In the genomic region with DNA sequence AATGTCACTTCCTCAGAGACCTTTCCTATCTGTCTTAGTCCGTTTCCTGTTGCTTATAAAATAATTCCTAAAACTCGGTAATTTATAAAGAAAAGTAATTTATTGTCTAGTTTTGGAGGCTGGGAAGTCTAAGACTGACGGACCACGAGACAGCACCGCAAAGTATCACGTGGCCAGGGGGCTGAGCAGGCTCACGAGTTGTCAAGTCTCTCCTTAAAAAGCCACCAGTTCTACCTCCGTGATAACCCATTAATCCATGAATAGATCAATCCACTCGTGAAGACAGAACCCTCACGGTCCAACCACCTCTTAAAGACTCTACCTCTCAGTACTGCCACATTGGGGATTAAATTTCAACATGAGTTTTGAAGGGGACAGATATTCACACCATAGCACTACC, we compare ENCODE assay signal across 1 cellular context.
TF ChIP-seq lines count a peak whose summit lies in the region.

No MANE protein-coding gene starts in this region.

TF ChIP-seq in H1, 55 proteins besides CTCF, POLR2A, EP300 and RAD21:
- 0 out of 4 replicates have a peak, but pooled peaks of 1 of the 2 experiments have one; percentile 3 for TF ChIP-seq SIN3A (conservative IDR thresholded peaks at IDR 0.05 in 1 of 2, IDR thresholded peaks at IDR 0.05 in 1 of 2; ENCODE audit: low read depth in 1 of 2, low read length in 2 of 2)
- TF ChIP-seq SRF (IDR thresholded peaks at IDR 0.05; ENCODE audit: low read depth, low read length) = no peak
